8 cellular contexts compared by ENCODE assay signal in the genomic region with DNA sequence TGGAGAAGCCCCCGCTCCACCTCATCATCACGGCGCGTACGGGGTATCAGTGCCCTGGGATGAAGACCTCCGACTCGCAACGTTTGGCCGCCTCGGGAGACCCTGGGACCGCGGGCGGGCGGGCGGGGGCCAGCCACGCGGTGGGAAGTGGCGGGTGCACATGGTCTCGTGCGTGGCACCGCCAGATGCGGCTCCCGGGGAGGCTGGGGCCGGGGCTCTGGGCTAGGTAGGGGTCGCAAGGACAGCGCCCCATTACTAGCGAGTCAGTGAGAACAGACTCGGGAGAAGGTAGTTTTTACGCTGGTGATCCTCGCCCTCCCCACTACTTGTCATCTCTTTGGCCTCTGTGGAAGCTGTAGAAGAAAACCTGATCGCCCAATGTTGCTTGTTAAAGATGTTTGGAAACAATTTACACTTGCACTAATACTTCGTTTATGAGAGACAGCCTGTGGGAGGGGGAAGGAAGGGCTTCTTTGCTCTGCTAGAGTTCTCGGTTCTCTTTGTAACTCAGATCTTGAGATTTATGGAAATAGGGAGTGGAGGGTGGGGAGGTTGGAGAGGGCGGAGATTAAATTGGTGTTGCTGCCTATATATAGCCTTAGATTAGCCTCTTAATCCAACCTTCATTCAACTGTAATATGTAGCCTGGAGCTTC. TPM values are rescaled to one million over a fixed set of nuclear protein-coding genes. Genes with fewer than 3 reads are reported as not detected.
DNase-seq lines count a peak whose midpoint lies in the region; ATAC-seq and TF ChIP-seq lines count a peak whose summit lies in the region.

No MANE protein-coding gene starts in this region.

- intact Hi-C loops in left ventricle myocardium inferior (cut with micrococcal nuclease), result no loop called here
- intact Hi-C loops in sciatic nerve (cut with DNase I), result no loop called here

- no peaks in the 10 kb centered on the region for H3K36me3 ChIP-seq in left ventricle myocardium inferior

- DNase-seq in activated gamma-delta T cell treated with Interleukin-2 at 50 U/mL for 16 hours (peak; percentile 4), activated gamma-delta T cell (lab: John Stamatoyannopoulos, UW) (no peak), MV-4-11 (lab: John Stamatoyannopoulos, UW) (peak; percentile 30), left ventricle myocardium inferior (no peak), sciatic nerve (ENCODE audit: low spot score) (no peak), NCI-H1694 (lab: John Stamatoyannopoulos, UW) (no peak)
- DNase-seq in activated naive CD4-positive, alpha-beta T cell treated with anti-CD3 and anti-CD28 coated beads, Interleukin-2, amount 50 U/mL, for 72 hours (ENCODE audit: low spot score in 2 of 2), result no peak

- H3K4me1 ChIP-seq in left ventricle myocardium inferior, result peaks cover 96% of the 10 kb centered on the region

- H3K4me3 ChIP-seq in left ventricle myocardium inferior, result peak overlapping the region; percentile 90

- H3K9me3 ChIP-seq in left ventricle myocardium inferior (replicated peaks), result no peaks in the 10 kb centered on the region

- H3K27ac Mint-ChIP-seq in activated naive CD4-positive, alpha-beta T cell treated with anti-CD3 and anti-CD28 coated beads, Interleukin-2, amount 50 U/mL, for 72 hours, result peak overlapping the region; percentile 87 to 99

- H3K36me3 Mint-ChIP-seq in activated naive CD4-positive, alpha-beta T cell treated with anti-CD3 and anti-CD28 coated beads, Interleukin-2, amount 50 U/mL, for 72 hours, result peaks cover 37 to 49% of the 10 kb centered on the region in 2 donors

- peak overlapping the region; percentile 93 for H3K27ac ChIP-seq in left ventricle myocardium inferior (replicated peaks)

- no peaks in the 10 kb centered on the region for H3K9me3 Mint-ChIP-seq in activated naive CD4-positive, alpha-beta T cell treated with anti-CD3 and anti-CD28 coated beads, Interleukin-2, amount 50 U/mL, for 72 hours

- ATAC-seq in activated naive CD4-positive, alpha-beta T cell treated with anti-CD3 and anti-CD28 coated beads, Interleukin-2, amount 50 U/mL, for 72 hours, result peak in 1 of 2 donors; percentile 9
- ATAC-seq in sciatic nerve (peak; percentile 5), HG03342 (IDR thresholded peaks at IDR 0.05; ENCODE audit: unreplicated experiment) (no peak)

- TF ChIP-seq CTCF in left ventricle myocardium inferior (IDR thresholded peaks at IDR 0.05; ENCODE audit: borderline replicate concordance), result no peak

- no peaks in the 10 kb centered on the region for H3K27me3 ChIP-seq in left ventricle myocardium inferior (ENCODE audit: low read depth)

RNA-seq across cellular contexts. Expression of gene BZW2, which starts 0.6 kb away (rescaled TPM):
- 10 to 100 TPM; 83.2 to 94.1 TPM for total RNA-seq in activated naive CD4-positive, alpha-beta T cell treated with anti-CD3 and anti-CD28 coated beads, Interleukin-2, amount 50 U/mL, for 72 hours
- 308 TPM for total RNA-seq in left ventricle myocardium inferior
- total RNA-seq in sciatic nerve, result 30.8 TPM

RNA-seq across cellular contexts. Expression of gene ANKMY2, which starts 1.0 kb away (rescaled TPM):
- total RNA-seq in activated naive CD4-positive, alpha-beta T cell treated with anti-CD3 and anti-CD28 coated beads, Interleukin-2, amount 50 U/mL, for 72 hours, result 10 to 100 TPM in 1 of 2 donors, 1 to 10 TPM in 1; 9.7 to 12.0 TPM
- total RNA-seq in left ventricle myocardium inferior (28.9 TPM), sciatic nerve (29.5 TPM)

Comparison
In these comparisons a context has a peak if more than half of its experiments do, and no peak if none do; other contexts are left out.
1. DNase-seq: peak in activated gamma-delta T cell treated with Interleukin-2 at 50 U/mL for 16 hours (single experiment) and MV-4-11 (single experiment); none in activated gamma-delta T cell (single experiment), activated naive CD4-positive, alpha-beta T cell treated with anti-CD3 and anti-CD28 coated beads, Interleukin-2, amount 50 U/mL, for 72 hours (0 of 2), left ventricle myocardium inferior (single experiment), sciatic nerve (single experiment) and NCI-H1694 (single experiment).